In the genomic region with DNA sequence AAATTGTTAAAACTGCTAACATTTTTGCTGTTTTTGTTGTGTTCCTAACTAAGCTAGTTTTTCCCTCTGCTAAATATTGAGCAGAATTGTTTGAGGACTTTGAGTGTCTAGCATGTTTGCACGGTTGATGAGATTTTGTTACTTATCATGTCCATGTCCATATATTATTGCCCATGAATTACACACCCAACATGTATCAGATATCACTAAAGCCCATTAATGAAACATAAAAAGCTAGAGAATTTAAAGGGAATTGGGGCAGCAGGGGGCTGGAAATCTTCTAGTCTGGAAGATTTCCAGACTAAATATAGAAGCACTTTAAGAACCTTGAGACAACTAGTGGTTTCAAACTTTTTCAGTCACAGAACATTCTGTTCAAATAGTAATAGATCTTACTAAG, we compare ENCODE assay signal across 23 cellular contexts.
"Had no signal": no experiment of that assay in that cellular context is flagged by ENCODE, and none has a peak within 500 bp of the region (broad histone marks: within the 10 kb centered on the region; RNA-seq: fewer than 3 reads in every experiment).

No MANE protein-coding gene starts in this region.

- H3K4me3 ChIP-seq: dorsolateral prefrontal cortex, left lung, ovary, psoas muscle, sigmoid colon, spleen, testis, tibial artery had no signal

- H3K4me1 ChIP-seq: left lung, spleen, testis, tibial artery had no signal

- H3K9me3 ChIP-seq: left lung, ovary, psoas muscle, sigmoid colon, spleen, testis, tibial artery had no signal

- ATAC-seq: left lung; naive thymus-derived CD4-positive, alpha-beta T cell; psoas muscle; right cardiac atrium; stimulated activated memory B cell treated with anti-CD40 and anti-IgM and Interleukin-4, amounts not matched to agents 10 μg/mL and 1 μg/mL and 100 μg/mL, for 72 hours; stimulated activated naive CD8-positive, alpha-beta T cell treated with anti-CD3 and anti-CD28 coated beads, Interleukin-15, Interleukin-2, amounts not matched to agents 100 U/mL and 50 U/mL, for 24 hours had no signal

- H3K4me1 Mint-ChIP-seq: immature natural killer cell; naive thymus-derived CD4-positive, alpha-beta T cell; stimulated activated memory B cell treated with anti-CD40 and anti-IgM and Interleukin-4, amounts not matched to agents 10 μg/mL and 1 μg/mL and 100 μg/mL, for 72 hours had no signal

- H3K4me3 Mint-ChIP-seq: immature natural killer cell; naive thymus-derived CD4-positive, alpha-beta T cell; stimulated activated memory B cell treated with anti-CD40 and anti-IgM and Interleukin-4, amounts not matched to agents 10 μg/mL and 1 μg/mL and 100 μg/mL, for 72 hours; type B pancreatic cell had no signal

- H3K27ac Mint-ChIP-seq: immature natural killer cell; naive thymus-derived CD4-positive, alpha-beta T cell; stimulated activated memory B cell treated with anti-CD40 and anti-IgM and Interleukin-4, amounts not matched to agents 10 μg/mL and 1 μg/mL and 100 μg/mL, for 72 hours; type B pancreatic cell had no signal

- H3K27ac ChIP-seq: left lung, ovary, psoas muscle, sigmoid colon, spleen, testis, tibial artery had no signal

- H3K9me3 Mint-ChIP-seq: immature natural killer cell; naive thymus-derived CD4-positive, alpha-beta T cell; stimulated activated memory B cell treated with anti-CD40 and anti-IgM and Interleukin-4, amounts not matched to agents 10 μg/mL and 1 μg/mL and 100 μg/mL, for 72 hours; type B pancreatic cell had no signal

- DNase-seq: dorsolateral prefrontal cortex; effector CD4-positive, alpha-beta T cell; hypothalamus; immature natural killer cell; islet precursor cell; left lung; mesenchymal stem cell; midbrain; naive thymus-derived CD4-positive, alpha-beta T cell; occipital lobe; ovary; posterior cingulate gyrus; psoas muscle; right cardiac atrium; sigmoid colon; spleen; stimulated activated CD4-positive, alpha-beta T cell treated with anti-CD3 and anti-CD28 coated beads, Interleukin-4, amount 100 ng/mL, for 4 hours; stimulated activated naive CD8-positive, alpha-beta T cell treated with anti-CD3 and anti-CD28 coated beads, Interleukin-15, Interleukin-2, amounts not matched to agents 100 U/mL and 50 U/mL, for 24 hours; substantia nigra; testis; tibial artery had no signal

- H3K36me3 Mint-ChIP-seq: immature natural killer cell; naive thymus-derived CD4-positive, alpha-beta T cell; stimulated activated memory B cell treated with anti-CD40 and anti-IgM and Interleukin-4, amounts not matched to agents 10 μg/mL and 1 μg/mL and 100 μg/mL, for 72 hours; type B pancreatic cell had no signal

- H3K36me3 ChIP-seq: left lung, ovary, sigmoid colon, spleen, tibial artery had no signal

- H3K27me3 ChIP-seq: dorsolateral prefrontal cortex, left lung, ovary, sigmoid colon, spleen, testis, tibial artery had no signal
